In genomic region chr2:42342061-42342794, GRCh38 we compare ENCODE assay signal across 7 cellular contexts. TPM values are rescaled to one million over a fixed set of nuclear protein-coding genes. Genes with fewer than 3 reads are reported as not detected.
DNase-seq lines count a peak whose midpoint lies in the region; ATAC-seq, FAIRE-seq and TF ChIP-seq lines count a peak whose summit lies in the region.

No MANE protein-coding gene starts in this region.

- peak overlapping the region; percentile 60 to 91 (median 84) for H3K27ac Mint-ChIP-seq in naive thymus-derived CD8-positive, alpha-beta T cell

- peaks cover 24 to 41% (median 36%) of the 10 kb centered on the region in 4 donors for H3K4me1 Mint-ChIP-seq in naive thymus-derived CD8-positive, alpha-beta T cell

- POLR2A ChIA-PET in naive thymus-derived CD8-positive, alpha-beta T cell (lab: Charles Lee) = interaction anchor here (1.2 kb wide), 1 partner anchor 57 kb away, joined by 4 read pairs; no protein-coding TSS in a partner anchor

- H3K36me3 Mint-ChIP-seq in naive thymus-derived CD8-positive, alpha-beta T cell = peaks cover 23 to 64% (median 34%) of the 10 kb centered on the region in 3 donors

- H3K4me3 Mint-ChIP-seq in naive thymus-derived CD8-positive, alpha-beta T cell = peak overlapping the region in 4 of 10 donors; percentile 14 to 35 (median 15)

- FAIRE-seq in GM12892 (lab: Jason Lieb, UNC) = no peak

- ATAC-seq in GM21619 (IDR thresholded peaks at IDR 0.05; ENCODE audit: unreplicated experiment) = peak; percentile 74
- peak; percentile 34 to 44 for ATAC-seq in naive thymus-derived CD8-positive, alpha-beta T cell

- H3K27me3 Mint-ChIP-seq in naive thymus-derived CD8-positive, alpha-beta T cell = no peaks in the 10 kb centered on the region

- DNase-seq in LoVo (ENCODE audit: low spot score) (peak; percentile 6), ecto neural progenitor cell (ENCODE audit: low spot score) (peak; percentile 63), iPS-NIHi11 (ENCODE audit: low spot score) (no peak), GM12892 (ENCODE audit: insufficient read length) (no peak), Ammon's horn (ENCODE audit: low spot score) (no peak)
- no peak for DNase-seq in naive thymus-derived CD8-positive, alpha-beta T cell

- no peak for TF ChIP-seq POLR2A in GM12892 (IDR thresholded peaks at IDR 0.05; ENCODE audit: low read depth, low read length)

- H3K9me3 Mint-ChIP-seq in naive thymus-derived CD8-positive, alpha-beta T cell = peaks cover 0 to 14% (median 2%) of the 10 kb centered on the region in 9 donors

RNA-seq across cellular contexts. Expression of gene COX7A2L, which starts 18.8 kb away (rescaled TPM):
- 10 to 100 TPM; 73.1 to 76.7 TPM for total RNA-seq in naive thymus-derived CD8-positive, alpha-beta T cell
- polyA plus RNA-seq in naive thymus-derived CD8-positive, alpha-beta T cell = 100 to 1,000 TPM; 174 to 222 (median 194) TPM
- polyA plus RNA-seq in GM12892 (2012; ENCODE audit: missing spikeins) = 178 TPM

Comparison
In these comparisons a context has a peak if more than half of its experiments do, and no peak if none do; other contexts are left out.
1. DNase-seq: peak in LoVo (single experiment) and ecto neural progenitor cell (single experiment); none in naive thymus-derived CD8-positive, alpha-beta T cell (0 of 10), iPS-NIHi11 (single experiment), GM12892 (single experiment) and Ammon's horn (single experiment).